In the genomic region with DNA sequence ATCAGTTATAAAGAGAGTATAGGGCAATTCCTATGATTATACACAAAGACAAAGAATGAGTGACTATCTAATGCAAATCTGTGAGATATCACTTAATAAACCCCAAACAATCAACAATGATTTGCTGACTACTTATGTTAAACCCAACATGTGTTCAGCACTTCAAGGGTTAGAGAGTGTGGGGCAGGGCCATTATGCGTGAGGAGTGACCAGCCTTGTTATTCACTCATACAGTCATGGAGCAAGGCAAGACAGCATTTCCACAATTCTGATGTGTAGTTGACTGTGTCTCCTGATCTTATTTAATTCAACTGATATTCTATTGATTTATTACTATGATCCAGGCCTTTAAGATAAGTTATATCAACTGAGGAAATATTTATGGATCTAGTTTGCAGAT, we compare ENCODE assay signal across 20 cellular contexts.
"Had no signal": no experiment of that assay in that cellular context is flagged by ENCODE, and none has a peak within 500 bp of the region (broad histone marks: within the 10 kb centered on the region; RNA-seq: fewer than 3 reads in every experiment).

No MANE protein-coding gene starts in this region.

- H3K4me1 ChIP-seq: esophagus squamous epithelium, stomach, thyroid gland, vagina had no signal

- ATAC-seq: naive thymus-derived CD8-positive, alpha-beta T cell; sciatic nerve; stimulated activated effector memory CD8-positive, alpha-beta T cell treated with anti-CD3 and anti-CD28 coated beads, Interleukin-12 subunit alpha, Interleukin-12 subunit beta, amount 100 ng/mL, for 72 hours had no signal

- H3K4me1 Mint-ChIP-seq: naive thymus-derived CD8-positive, alpha-beta T cell; stimulated activated effector memory CD8-positive, alpha-beta T cell treated with anti-CD3 and anti-CD28 coated beads, Interleukin-12 subunit alpha, Interleukin-12 subunit beta, amount 100 ng/mL, for 72 hours had no signal

- H3K27ac Mint-ChIP-seq: naive thymus-derived CD8-positive, alpha-beta T cell; stimulated activated effector memory CD8-positive, alpha-beta T cell treated with anti-CD3 and anti-CD28 coated beads, Interleukin-12 subunit alpha, Interleukin-12 subunit beta, amount 100 ng/mL, for 72 hours had no signal

- DNase-seq: dermis blood vessel endothelial cell; effector memory CD4-positive, alpha-beta T cell; esophagus squamous epithelium; foreskin melanocyte; glutamatergic neuron; mesenchymal stem cell; midbrain; naive thymus-derived CD8-positive, alpha-beta T cell; nephron progenitor cell; nucleus accumbens; stimulated activated CD4-positive, alpha-beta T cell treated with anti-CD3 and anti-CD28 coated beads, Interleukin-2, amount 100 ng/mL, for 24 hours; stimulated activated CD4-positive, alpha-beta T cell treated with anti-CD3 and anti-CD28 coated beads, Interleukin-4, amount 100 ng/mL, for 24 hours; stimulated activated naive CD4-positive, alpha-beta T cell treated with Interleukin-2 at 50 U/mL for 16 hours; stomach; thyroid gland; trophoblast cell had no signal

- H3K36me3 ChIP-seq: esophagus squamous epithelium, stomach, thyroid gland, vagina had no signal

- H3K9me3 ChIP-seq: esophagus squamous epithelium, stomach, thyroid gland, vagina had no signal

- H3K27me3 ChIP-seq: esophagus squamous epithelium, stomach, thyroid gland, vagina had no signal

- H3K4me3 Mint-ChIP-seq: naive thymus-derived CD8-positive, alpha-beta T cell; nephron progenitor cell; stimulated activated effector memory CD8-positive, alpha-beta T cell treated with anti-CD3 and anti-CD28 coated beads, Interleukin-12 subunit alpha, Interleukin-12 subunit beta, amount 100 ng/mL, for 72 hours had no signal

- H3K36me3 Mint-ChIP-seq: naive thymus-derived CD8-positive, alpha-beta T cell; stimulated activated effector memory CD8-positive, alpha-beta T cell treated with anti-CD3 and anti-CD28 coated beads, Interleukin-12 subunit alpha, Interleukin-12 subunit beta, amount 100 ng/mL, for 72 hours had no signal

- H3K4me3 ChIP-seq: coronary artery, esophagus squamous epithelium, stomach, thyroid gland, vagina had no signal

- H3K27ac ChIP-seq: coronary artery, esophagus squamous epithelium, stomach, thyroid gland, vagina had no signal
